1 cellular context compared by ENCODE assay signal in genomic region chr2:231411237-231411636, GRCh38.
TF ChIP-seq lines count a peak whose summit lies in the region.

No MANE protein-coding gene starts in this region.

TF ChIP-seq in HCT116, 20 proteins besides CTCF, POLR2A, EP300 and RAD21 (continued from another document):
- TF ChIP-seq JUND (IDR thresholded peaks at IDR 0.05) (no peak), ZFX (IDR thresholded peaks at IDR 0.05) (no peak), TCF7L2 (IDR thresholded peaks at IDR 0.05; ENCODE audit: borderline replicate concordance, extremely low read depth, insufficient read depth, insufficient read length) (no peak), MAX (IDR thresholded peaks at IDR 0.05) (no peak), SRF (IDR thresholded peaks at IDR 0.05; ENCODE audit: low read depth) (no peak), POLR2AphosphoS5 (IDR thresholded peaks at IDR 0.05; ENCODE audit: low read depth, low read length) (no peak), CEBPB (IDR thresholded peaks at IDR 0.05; ENCODE audit: low read depth) (no peak), ATF3 (IDR thresholded peaks at IDR 0.05) (no peak), FOSL1 (IDR thresholded peaks at IDR 0.05; ENCODE audit: low read depth) (no peak), REST (IDR thresholded peaks at IDR 0.05; ENCODE audit: low read depth) (no peak), EGR1 (IDR thresholded peaks at IDR 0.05; ENCODE audit: low read depth) (no peak)
